In genomic region chr7:95736635-95737034, GRCh38 we compare ENCODE assay signal across 28 cellular contexts. TPM values are rescaled to one million over a fixed set of nuclear protein-coding genes. Genes with fewer than 3 reads are reported as not detected.
"Had no signal": no experiment of that assay in that cellular context is flagged by ENCODE, and none has a peak within 500 bp of the region (broad histone marks: within the 10 kb centered on the region; RNA-seq: fewer than 3 reads in every experiment).

No MANE protein-coding gene starts in this region.

- H3K4me1 ChIP-seq: adrenal gland, body of pancreas, colonic mucosa, esophagus squamous epithelium had no signal

- H3K9me3 ChIP-seq: adrenal gland, body of pancreas, colonic mucosa, esophagus squamous epithelium had no signal

- H3K4me3 Mint-ChIP-seq: activated CD8-positive, alpha-beta T cell treated with anti-CD3 and anti-CD28 coated beads for 36 hours; activated naive CD4-positive, alpha-beta T cell treated with anti-CD3 and anti-CD28 coated beads for 36 hours; activated naive CD4-positive, alpha-beta T cell treated with anti-CD3 and anti-CD28 coated beads, Interleukin-2, amount 50 U/mL, for 24 hours; activated naive CD8-positive, alpha-beta T cell treated with anti-CD3 and anti-CD28 coated beads for 36 hours; activated naive CD8-positive, alpha-beta T cell treated with anti-CD3 and anti-CD28 coated beads, Interleukin-2, amount 50 U/mL, for 24 hours; activated T-helper 1 cell treated with anti-CD3 and anti-CD28 coated beads, Interleukin-12 subunit alpha, Interleukin-12 subunit beta, Interleukin-2, Interleukin-4 antibody, amounts not matched to agents 30 ng/mL and 10 ng/mL and 1 ng/mL, durations not matched to agents 14 hours and 24 hours and 36 hours had no signal

- ATAC-seq: activated CD8-positive, alpha-beta T cell treated with anti-CD3 and anti-CD28 coated beads for 36 hours; activated naive CD8-positive, alpha-beta T cell treated with anti-CD3 and anti-CD28 coated beads, Interleukin-2, amount 50 U/mL, for 24 hours; body of pancreas had no signal

- DNase-seq: activated CD4-positive, alpha-beta T cell treated with anti-CD3 and anti-CD28 coated beads for 1 hour; activated CD4-positive, alpha-beta T cell treated with anti-CD3 and anti-CD28 coated beads for 4 hours; activated CD4-positive, alpha-beta T cell treated with anti-CD3 and anti-CD28 coated beads, Interleukin-2, amount 50 U/mL, for 1 hour; activated CD4-positive, alpha-beta T cell treated with anti-CD3 and anti-CD28 coated beads, Interleukin-2, amount 50 U/mL, for 48 hours; activated CD8-positive, alpha-beta memory T cell treated with anti-CD3 and anti-CD28 coated beads for 24 hours; activated CD8-positive, alpha-beta T cell treated with anti-CD3 and anti-CD28 coated beads for 36 hours; activated effector memory CD4-positive, alpha-beta T cell treated with anti-CD3 and anti-CD28 coated beads, Interleukin-2, amount 50 U/mL, for 16 hours; activated naive CD4-positive, alpha-beta T cell treated with anti-CD3 and anti-CD28 coated beads for 36 hours; activated naive CD8-positive, alpha-beta T cell treated with anti-CD3 and anti-CD28 coated beads for 36 hours; activated naive CD8-positive, alpha-beta T cell treated with anti-CD3 and anti-CD28 coated beads, Interleukin-2, amount 50 U/mL, for 24 hours; activated T-cell treated with anti-CD3 and anti-CD28 coated beads, Interleukin-2, amount 50 U/mL, for 1 hour; activated T-cell treated with anti-CD3 and anti-CD28 coated beads, Interleukin-2, amount 50 U/mL, for 48 hours; adrenal gland; amygdala; aorta; body of pancreas; central memory CD4-positive, alpha-beta T cell; cerebellar nuclear complex; colonic mucosa; effector CD8-positive, alpha-beta T cell; esophagus squamous epithelium; foreskin melanocyte; T-helper 2 cell had no signal

- H3K4me1 Mint-ChIP-seq: activated naive CD4-positive, alpha-beta T cell treated with anti-CD3 and anti-CD28 coated beads, Interleukin-2, amount 50 U/mL, for 24 hours; activated naive CD8-positive, alpha-beta T cell treated with anti-CD3 and anti-CD28 coated beads for 36 hours; activated naive CD8-positive, alpha-beta T cell treated with anti-CD3 and anti-CD28 coated beads, Interleukin-2, amount 50 U/mL, for 24 hours had no signal

- H3K36me3 Mint-ChIP-seq: activated naive CD4-positive, alpha-beta T cell treated with anti-CD3 and anti-CD28 coated beads, Interleukin-2, amount 50 U/mL, for 24 hours; activated naive CD8-positive, alpha-beta T cell treated with anti-CD3 and anti-CD28 coated beads for 36 hours had no signal

- H3K27me3 ChIP-seq: adrenal gland, body of pancreas, colonic mucosa had no signal

- H3K9me3 Mint-ChIP-seq: activated CD8-positive, alpha-beta T cell treated with anti-CD3 and anti-CD28 coated beads for 36 hours; activated naive CD4-positive, alpha-beta T cell treated with anti-CD3 and anti-CD28 coated beads for 36 hours; activated naive CD4-positive, alpha-beta T cell treated with anti-CD3 and anti-CD28 coated beads, Interleukin-2, amount 50 U/mL, for 24 hours; activated naive CD8-positive, alpha-beta T cell treated with anti-CD3 and anti-CD28 coated beads for 36 hours; activated naive CD8-positive, alpha-beta T cell treated with anti-CD3 and anti-CD28 coated beads, Interleukin-2, amount 50 U/mL, for 24 hours; activated T-helper 1 cell treated with anti-CD3 and anti-CD28 coated beads, Interleukin-12 subunit alpha, Interleukin-12 subunit beta, Interleukin-2, Interleukin-4 antibody, amounts not matched to agents 30 ng/mL and 10 ng/mL and 1 ng/mL, durations not matched to agents 14 hours and 24 hours and 36 hours; activated T-helper 2 cell treated with anti-CD3 and anti-CD28 coated beads, Interferon-gamma antibody, Interleukin-2, Interleukin-4, amounts not matched to agents 10 μg/mL and 5 μg/mL and 100 μg/mL, durations not matched to agents 14 hours and 24 hours and 36 hours had no signal

- H3K36me3 ChIP-seq: adrenal gland, colonic mucosa, esophagus squamous epithelium had no signal

- H3K27ac Mint-ChIP-seq: activated CD8-positive, alpha-beta T cell treated with anti-CD3 and anti-CD28 coated beads for 36 hours; activated naive CD4-positive, alpha-beta T cell treated with anti-CD3 and anti-CD28 coated beads for 36 hours; activated naive CD4-positive, alpha-beta T cell treated with anti-CD3 and anti-CD28 coated beads, Interleukin-2, amount 50 U/mL, for 24 hours; activated naive CD8-positive, alpha-beta T cell treated with anti-CD3 and anti-CD28 coated beads for 36 hours; activated naive CD8-positive, alpha-beta T cell treated with anti-CD3 and anti-CD28 coated beads, Interleukin-2, amount 50 U/mL, for 24 hours; activated T-helper 1 cell treated with anti-CD3 and anti-CD28 coated beads, Interleukin-12 subunit alpha, Interleukin-12 subunit beta, Interleukin-2, Interleukin-4 antibody, amounts not matched to agents 30 ng/mL and 10 ng/mL and 1 ng/mL, durations not matched to agents 14 hours and 24 hours and 36 hours; activated T-helper 2 cell treated with anti-CD3 and anti-CD28 coated beads, Interferon-gamma antibody, Interleukin-2, Interleukin-4, amounts not matched to agents 10 μg/mL and 5 μg/mL and 100 μg/mL, durations not matched to agents 14 hours and 24 hours and 36 hours had no signal

- H3K4me3 ChIP-seq: adrenal gland, body of pancreas, colonic mucosa, esophagus squamous epithelium had no signal

- H3K27ac ChIP-seq: adrenal gland, body of pancreas, colonic mucosa, epithelial cell of prostate, esophagus squamous epithelium had no signal

RNA-seq across cellular contexts. Expression of gene DYNC1I1, which starts 35.7 kb away (rescaled TPM):
- total RNA-seq: activated CD8-positive, alpha-beta T cell treated with anti-CD3 and anti-CD28 coated beads for 36 hours; activated naive CD4-positive, alpha-beta T cell treated with anti-CD3 and anti-CD28 coated beads for 36 hours; activated T-helper 1 cell treated with anti-CD3 and anti-CD28 coated beads, Interleukin-12 subunit alpha, Interleukin-12 subunit beta, Interleukin-2, Interleukin-4 antibody, amounts not matched to agents 30 ng/mL and 10 ng/mL and 1 ng/mL, durations not matched to agents 14 hours and 24 hours and 36 hours; activated T-helper 2 cell treated with anti-CD3 and anti-CD28 coated beads, Interferon-gamma antibody, Interleukin-2, Interleukin-4, amounts not matched to agents 10 μg/mL and 5 μg/mL and 100 μg/mL, durations not matched to agents 14 hours and 24 hours and 36 hours; T-helper 1 cell treated with Interleukin-12 subunit alpha and Interleukin-12 subunit beta and Interleukin-4 antibody, amounts not matched to agents 30 ng/mL and 1 ng/mL, for 36 hours had no signal
